ENCODE assay signal across 19 cellular contexts in genomic region chr9:89756891-89757537, GRCh38.
DNase-seq lines count a peak whose midpoint lies in the region; ATAC-seq and TF ChIP-seq lines count a peak whose summit lies in the region.
"Had no signal": no experiment of that assay in that cellular context is flagged by ENCODE, and none has a peak within 500 bp of the region (broad histone marks: within the 10 kb centered on the region; RNA-seq: fewer than 3 reads in every experiment).

No MANE protein-coding gene starts in this region.

- intact Hi-C loops in cardiac septum (cut with DNase I) (loop anchor here (5.0 to 10.0 kb wide), 2 partner anchors 155 to 348 kb away; no protein-coding TSS in a partner anchor), mucosa of descending colon (cut with DNase I, micrococcal nuclease) (no loop called here), testis (cut with DNase I; ENCODE audit: low total_unique reads) (no loop called here)
- intact Hi-C loops in activated naive CD4-positive, alpha-beta T cell treated with anti-CD3 and anti-CD28 coated beads for 36 hours (cut with micrococcal nuclease): no loop called here

- no peak for TF ChIP-seq CTCF in mucosa of descending colon (IDR thresholded peaks at IDR 0.05)
- no peak for TF ChIP-seq CTCF in testis (IDR thresholded peaks at IDR 0.05)

- H3K27me3 Mint-ChIP-seq in activated naive CD4-positive, alpha-beta T cell treated with anti-CD3 and anti-CD28 coated beads for 36 hours (ENCODE audit: low read depth): no peaks in the 10 kb centered on the region

- H3K4me3 Mint-ChIP-seq in activated naive CD4-positive, alpha-beta T cell treated with anti-CD3 and anti-CD28 coated beads for 36 hours: no peak overlapping the region
- H3K4me3 Mint-ChIP-seq: endodermal cell had no signal

- no peaks in the 10 kb centered on the region for H3K36me3 Mint-ChIP-seq in activated naive CD4-positive, alpha-beta T cell treated with anti-CD3 and anti-CD28 coated beads for 36 hours (ENCODE audit: low read depth)

- H3K27ac ChIP-seq in testis: peak overlapping the region; percentile 3 to 45
- H3K27ac ChIP-seq: 22Rv1, neutrophil, thoracic aorta had no signal

- no peaks in the 10 kb centered on the region for H3K27me3 ChIP-seq in testis
- H3K27me3 ChIP-seq: neutrophil had no signal

- H3K4me3 ChIP-seq in mucosa of descending colon (no peak overlapping the region), testis (no peak overlapping the region)
- H3K4me3 ChIP-seq: thoracic aorta had no signal

- ATAC-seq in mucosa of descending colon: peak; percentile 59
- ATAC-seq in HG02798 (IDR thresholded peaks at IDR 0.05; ENCODE audit: poor library complexity, unreplicated experiment): no peak

- TF ChIP-seq POLR2A in testis (IDR thresholded peaks at IDR 0.05): no peak

- H3K4me1 ChIP-seq in mucosa of descending colon (ENCODE audit: low read depth) (peaks cover 6% of the 10 kb centered on the region), testis (peaks cover 23% of the 10 kb centered on the region)

- H3K4me1 Mint-ChIP-seq in activated naive CD4-positive, alpha-beta T cell treated with anti-CD3 and anti-CD28 coated beads for 36 hours (ENCODE audit: low read depth): no peaks in the 10 kb centered on the region
- H3K4me1 Mint-ChIP-seq: endodermal cell had no signal

- H3K9me3 ChIP-seq in mucosa of descending colon (no peaks in the 10 kb centered on the region), testis (no peaks in the 10 kb centered on the region)
- H3K9me3 ChIP-seq: neutrophil, thoracic aorta had no signal

- no peaks in the 10 kb centered on the region for H3K9me3 Mint-ChIP-seq in activated naive CD4-positive, alpha-beta T cell treated with anti-CD3 and anti-CD28 coated beads for 36 hours
- H3K9me3 Mint-ChIP-seq: endodermal cell had no signal

- CTCF ChIA-PET in activated naive CD4-positive, alpha-beta T cell treated with anti-CD3 and anti-CD28 coated beads for 36 hours (lab: Charles Lee): no interaction called here

- DNase-seq in NCI-H2196 (lab: John Stamatoyannopoulos, UW; ENCODE audit: unreplicated experiment) (peak; percentile 16), NCI-H2196 treated with DMSO at 0.1 percent for 48 hours (lab: John Stamatoyannopoulos, UW; ENCODE audit: unreplicated experiment) (no peak), cardiac septum (ENCODE audit: low spot score) (peak; percentile 79), mucosa of descending colon (no peak), testis (peak; percentile 52), DMS 273 treated with DMSO at 0.1 percent for 48 hours (lab: John Stamatoyannopoulos, UW) (no peak)
- no peak for DNase-seq in activated naive CD4-positive, alpha-beta T cell treated with anti-CD3 and anti-CD28 coated beads for 36 hours
- DNase-seq: activated CD4-positive, alpha-beta T cell treated with anti-CD3 and anti-CD28 coated beads for 48 hours; activated CD8-positive, alpha-beta memory T cell treated with anti-CD3 and anti-CD28 coated beads, Interleukin-2, amount 50 U/mL, for 4 hours; endodermal cell; GDM1; NCI-H1417 treated with DMSO at 0.1 percent for 48 hours; NCI-H2171 treated with DMSO at 0.1 percent for 48 hours; stimulated activated CD4-positive, alpha-beta T cell treated with anti-CD3 and anti-CD28 coated beads, Interleukin-4, amount 100 ng/mL, for 24 hours; SW 1271 had no signal

- no peak overlapping the region for H3K27ac Mint-ChIP-seq in activated naive CD4-positive, alpha-beta T cell treated with anti-CD3 and anti-CD28 coated beads for 36 hours
- H3K27ac Mint-ChIP-seq: endodermal cell had no signal

- 56 to 76% methylated on average over 5 to 8 of the region's 8 CpGs for WGBS in testis, 2 donors

- H3K36me3 ChIP-seq in mucosa of descending colon (ENCODE audit: low read depth): no peaks in the 10 kb centered on the region
- H3K36me3 ChIP-seq in testis (ENCODE audit: low read depth, missing control alignments): no peaks in the 10 kb centered on the region
- H3K36me3 ChIP-seq: neutrophil, thoracic aorta had no signal

Comparison
In these comparisons a context has a peak if more than half of its experiments do, and no peak if none do; other contexts are left out.
1. DNase-seq: peak in NCI-H2196 (single experiment), cardiac septum (single experiment) and testis (single experiment); none in NCI-H2196 treated with DMSO at 0.1 percent for 48 hours (single experiment), mucosa of descending colon (0 of 3), activated naive CD4-positive, alpha-beta T cell treated with anti-CD3 and anti-CD28 coated beads for 36 hours (single experiment) and DMS 273 treated with DMSO at 0.1 percent for 48 hours (single experiment).